In genomic region chr7:49579408-49579807, GRCh38 we compare ENCODE assay signal across 32 cellular contexts.
"Had no signal": no experiment of that assay in that cellular context is flagged by ENCODE, and none has a peak within 500 bp of the region (broad histone marks: within the 10 kb centered on the region; RNA-seq: fewer than 3 reads in every experiment).

No MANE protein-coding gene starts in this region.

- H3K4me3 ChIP-seq: adrenal gland, body of pancreas, breast epithelium had no signal

- H3K27me3 Mint-ChIP-seq: activated B cell treated with CpG ODN at 0.5 μM for 24 hours; activated CD4-positive, alpha-beta memory T cell treated with anti-CD3 and anti-CD28 coated beads for 36 hours had no signal

- H3K4me1 Mint-ChIP-seq: activated B cell treated with CpG ODN at 0.5 μM for 24 hours had no signal

- H3K9me3 Mint-ChIP-seq: activated naive CD4-positive, alpha-beta T cell treated with anti-CD3 and anti-CD28 coated beads for 36 hours; T-helper 1 cell treated with Interleukin-12 subunit alpha and Interleukin-12 subunit beta and Interleukin-4 antibody, amounts not matched to agents 30 μg/mL and 1 μg/mL, for 36 hours had no signal

- H3K9me3 ChIP-seq: adrenal gland, body of pancreas, breast epithelium had no signal

- ATAC-seq: activated naive CD4-positive, alpha-beta T cell treated with anti-CD3 and anti-CD28 coated beads, Interleukin-2, amount 50 U/mL, for 72 hours; activated T-cell treated with anti-CD3 and anti-CD28 coated beads, Interleukin-2, amount 50 U/mL, for 4 hours; body of pancreas had no signal

- H3K27ac ChIP-seq: adrenal gland, body of pancreas, breast epithelium had no signal

- DNase-seq: activated B cell treated with CpG ODN at 0.5 μM for 24 hours; activated CD4-positive, alpha-beta memory T cell treated with anti-CD3 and anti-CD28 coated beads for 36 hours; activated CD4-positive, alpha-beta T cell treated with anti-CD3 and anti-CD28 coated beads for 4 hours; activated CD4-positive, alpha-beta T cell treated with anti-CD3 and anti-CD28 coated beads, Interleukin-2, amount 50 U/mL, for 1 hour; activated CD4-positive, CD25-positive, alpha-beta regulatory T cell treated with anti-CD3 and anti-CD28 coated beads, Interleukin-2, amount 50 U/mL, for 72 hours; activated CD8-positive, alpha-beta memory T cell treated with anti-CD3 and anti-CD28 coated beads, Interleukin-2, amount 50 U/mL, for 4 hours; activated gamma-delta T cell treated with Interleukin-2 at 50 U/mL for 16 hours; activated naive CD4-positive, alpha-beta T cell treated with anti-CD3 and anti-CD28 coated beads for 36 hours; activated T-cell treated with anti-CD3 and anti-CD28 coated beads for 4 hours; activated T-cell treated with anti-CD3 and anti-CD28 coated beads, Interleukin-2, amount 50 U/mL, for 4 hours; adrenal gland; body of pancreas; Kasumi-1; KG1; MM.1S; MV-4-11; NCI-H1092; NCI-H1436 treated with DMSO at 0.1 percent for 48 hours; NCI-H1694 treated with DMSO at 0.1 percent for 48 hours; NCI-H2029; NCI-H510A; NCI-H748 treated with DMSO at 0.1 percent for 48 hours; NK-92 treated with Interleukin-12 subunit alpha and Interleukin-12 subunit beta, amount 100 ng/mL, for 24 hours; OCI-M1; Right ventricle myocardium superior had no signal

- H3K4me3 Mint-ChIP-seq: activated B cell treated with CpG ODN at 0.5 μM for 24 hours; activated CD4-positive, alpha-beta memory T cell treated with anti-CD3 and anti-CD28 coated beads for 36 hours; activated naive CD4-positive, alpha-beta T cell treated with anti-CD3 and anti-CD28 coated beads for 36 hours; activated T-cell treated with anti-CD3 and anti-CD28 coated beads, Interleukin-2, amount 50 U/mL, for 4 hours; activated T-helper 1 cell treated with anti-CD3 and anti-CD28 coated beads, Interleukin-12 subunit alpha, Interleukin-12 subunit beta, Interleukin-2, Interleukin-4 antibody, amounts not matched to agents 30 ng/mL and 10 ng/mL and 1 ng/mL, durations not matched to agents 14 hours and 24 hours and 36 hours; T-helper 1 cell treated with Interleukin-12 subunit alpha and Interleukin-12 subunit beta and Interleukin-4 antibody, amounts not matched to agents 30 μg/mL and 1 μg/mL, for 36 hours; T-helper 2 cell treated with Interferon-gamma antibody and Interleukin-4, amounts not matched to agents 5 μg/mL and 100 μg/mL, for 36 hours had no signal

- H3K36me3 Mint-ChIP-seq: activated CD4-positive, alpha-beta memory T cell treated with anti-CD3 and anti-CD28 coated beads for 36 hours; activated naive CD4-positive, alpha-beta T cell treated with anti-CD3 and anti-CD28 coated beads, Interleukin-2, amount 50 U/mL, for 72 hours had no signal

- H3K36me3 ChIP-seq: adrenal gland, breast epithelium had no signal

- FAIRE-seq: astrocyte, TTC549 had no signal

- H3K27me3 ChIP-seq: adrenal gland, body of pancreas, breast epithelium had no signal

- H3K27ac Mint-ChIP-seq: activated B cell treated with CpG ODN at 0.5 μM for 24 hours; activated CD4-positive, alpha-beta memory T cell treated with anti-CD3 and anti-CD28 coated beads for 36 hours; activated naive CD4-positive, alpha-beta T cell treated with anti-CD3 and anti-CD28 coated beads for 36 hours; activated naive CD4-positive, alpha-beta T cell treated with anti-CD3 and anti-CD28 coated beads, Interleukin-2, amount 50 U/mL, for 72 hours; activated T-helper 1 cell treated with anti-CD3 and anti-CD28 coated beads, Interleukin-12 subunit alpha, Interleukin-12 subunit beta, Interleukin-2, Interleukin-4 antibody, amounts not matched to agents 30 ng/mL and 10 ng/mL and 1 ng/mL, durations not matched to agents 14 hours and 24 hours and 36 hours; T-helper 1 cell treated with Interleukin-12 subunit alpha and Interleukin-12 subunit beta and Interleukin-4 antibody, amounts not matched to agents 30 μg/mL and 1 μg/mL, for 36 hours; T-helper 2 cell treated with Interferon-gamma antibody and Interleukin-4, amounts not matched to agents 5 μg/mL and 100 μg/mL, for 36 hours had no signal

- H3K4me1 ChIP-seq: adrenal gland, body of pancreas, breast epithelium had no signal
